Comparison of ENCODE assay signal across 13 cellular contexts in genomic region chr11:83970061-83970671, GRCh38.
DNase-seq lines count a peak whose midpoint lies in the region; ATAC-seq and TF ChIP-seq lines count a peak whose summit lies in the region.
"Had no signal": no experiment of that assay in that cellular context is flagged by ENCODE, and none has a peak within 500 bp of the region (broad histone marks: within the 10 kb centered on the region; RNA-seq: fewer than 3 reads in every experiment).

No MANE protein-coding gene starts in this region.

- no peaks in the 10 kb centered on the region for H3K36me3 ChIP-seq in neural progenitor cell
- no peaks in the 10 kb centered on the region for H3K36me3 ChIP-seq in lower lobe of right lung
- H3K36me3 ChIP-seq: cardiac muscle cell had no signal

- H3K27ac ChIP-seq in neural progenitor cell: no peak overlapping the region
- H3K27ac ChIP-seq in lower lobe of right lung: no peak overlapping the region
- H3K27ac ChIP-seq: cardiac muscle cell had no signal

- DNase-seq in neural progenitor cell (ENCODE audit: low spot score): no peak
- no peak for DNase-seq in germinal center (ENCODE audit: low spot score)
- DNase-seq in lower lobe of right lung: no peak
- no peak for DNase-seq in stimulated activated CD4-positive, alpha-beta T cell treated with anti-CD3 and anti-CD28 coated beads, Interleukin-2, amount 100 ng/mL, for 24 hours
- no peak for DNase-seq in cerebellar cortex (ENCODE audit: low spot score)
- DNase-seq: COR-L47, NCI-H510A treated with DMSO at 0.1 percent for 48 hours had no signal

- H3K27ac Mint-ChIP-seq in neural progenitor cell: peak overlapping the region; percentile 1
- H3K27ac Mint-ChIP-seq: T-helper 2 cell treated with Interferon-gamma antibody and Interleukin-4, amounts not matched to agents 5 μg/mL and 100 μg/mL, for 36 hours had no signal

- peaks cover 31% of the 10 kb centered on the region for H3K4me1 Mint-ChIP-seq in neural progenitor cell

- no peaks in the 10 kb centered on the region for H4K20me1 ChIP-seq in neural progenitor cell (ENCODE audit: low read depth)

- H3K9me3 Mint-ChIP-seq in neural progenitor cell: no peaks in the 10 kb centered on the region
- H3K9me3 Mint-ChIP-seq: T-helper 2 cell treated with Interferon-gamma antibody and Interleukin-4, amounts not matched to agents 5 μg/mL and 100 μg/mL, for 36 hours had no signal

- ATAC-seq in GM19023 (IDR thresholded peaks at IDR 0.05; ENCODE audit: unreplicated experiment) (peak; percentile 85), HG02588 (IDR thresholded peaks at IDR 0.05; ENCODE audit: unreplicated experiment) (peak; percentile 62), HG03378 (IDR thresholded peaks at IDR 0.05; ENCODE audit: unreplicated experiment) (peak; percentile 82), lower lobe of right lung (no peak)
- ATAC-seq: K562 had no signal

- H3K9me3 ChIP-seq in neural progenitor cell (ENCODE audit: low read depth) (no peaks in the 10 kb centered on the region), lower lobe of right lung (no peaks in the 10 kb centered on the region)

- H2AFZ ChIP-seq in neural progenitor cell (replicated peaks): no peak overlapping the region

- H3K27me3 Mint-ChIP-seq in neural progenitor cell (ENCODE audit: insufficient read depth, low read depth): no peaks in the 10 kb centered on the region

- H3K79me2 ChIP-seq in neural progenitor cell (ENCODE audit: low read depth): no peaks in the 10 kb centered on the region

- no peaks in the 10 kb centered on the region for H3K27me3 ChIP-seq in neural progenitor cell
- H3K27me3 ChIP-seq in lower lobe of right lung (ENCODE audit: low read depth): no peaks in the 10 kb centered on the region
- H3K27me3 ChIP-seq: cardiac muscle cell had no signal

- H3K9ac ChIP-seq in neural progenitor cell: no peak overlapping the region

- no peak overlapping the region for H3K4me3 Mint-ChIP-seq in neural progenitor cell
- H3K4me3 Mint-ChIP-seq: T-helper 2 cell treated with Interferon-gamma antibody and Interleukin-4, amounts not matched to agents 5 μg/mL and 100 μg/mL, for 36 hours had no signal

- H3K4me2 ChIP-seq in neural progenitor cell: no peak overlapping the region

- TF ChIP-seq CTCF in neural progenitor cell (IDR thresholded peaks at IDR 0.05): no peak
- TF ChIP-seq CTCF in lower lobe of right lung (IDR thresholded peaks at IDR 0.05): no peak

- H3K36me3 Mint-ChIP-seq in neural progenitor cell: no peaks in the 10 kb centered on the region

- no peak overlapping the region for H3K4me3 ChIP-seq in neural progenitor cell
- no peak overlapping the region for H3K4me3 ChIP-seq in lower lobe of right lung
- H3K4me3 ChIP-seq: cardiac muscle cell, K562 had no signal

- intact Hi-C loops in lower lobe of right lung (cut with DNase I): no loop called here

- H3K4me1 ChIP-seq in neural progenitor cell (peaks cover 9% of the 10 kb centered on the region), lower lobe of right lung (no peaks in the 10 kb centered on the region)

- H3F3A ChIP-seq in neural progenitor cell (ENCODE audit: low read depth): no peaks in the 10 kb centered on the region

Comparison
In these comparisons a context has a peak if more than half of its experiments do, and no peak if none do; other contexts are left out.
1. ATAC-seq: peak in GM19023 (single experiment), HG02588 (single experiment) and HG03378 (single experiment); none in lower lobe of right lung (0 of 2).